Comparison of ENCODE assay signal across 8 cellular contexts in genomic region chr19:45492627-45493470, GRCh38. TPM values are rescaled to one million over a fixed set of nuclear protein-coding genes. Genes with fewer than 3 reads are reported as not detected.
DNase-seq lines count a peak whose midpoint lies in the region; ATAC-seq, FAIRE-seq and TF ChIP-seq lines count a peak whose summit lies in the region.

No MANE protein-coding gene starts in this region.

- peak overlapping the region; percentile 95 for H3K4me2 ChIP-seq in endothelial cell of umbilical vein (ENCODE audit: insufficient read depth, low read length)

- DNase-seq in Panc1 (ENCODE audit: low read depth, low spot score) (no peak), endothelial cell of umbilical vein (ENCODE audit: low read depth, low spot score) (peak; percentile 60), amniotic stem cell (lab: John Stamatoyannopoulos, UW) (no peak)
- DNase-seq in CD8-positive, alpha-beta T cell = no peak

- no peak for ATAC-seq in Panc1
- no peak for ATAC-seq in GM18909 (IDR thresholded peaks at IDR 0.05; ENCODE audit: poor library complexity, unreplicated experiment)
- ATAC-seq in CD8-positive, alpha-beta T cell = no peak
- no peak for ATAC-seq in GM21515 (IDR thresholded peaks at IDR 0.05; ENCODE audit: unreplicated experiment)

- TSS peak; percentile 42 for BruUV-seq in Panc1 (replicated peaks; lab: Mats Ljungman, UMichigan)
- BruUV-seq in endothelial cell of umbilical vein (replicated peaks; lab: Mats Ljungman, UMichigan) = no TSS peak

- H3K4me1 Mint-ChIP-seq in CD8-positive, alpha-beta T cell (ENCODE audit: low read depth) = peaks cover 26% of the 10 kb centered on the region

- FAIRE-seq in endothelial cell of umbilical vein (lab: Jason Lieb, UNC) = peak; percentile 88

- H3K36me3 ChIP-seq in Panc1 (ENCODE audit: control insufficient read depth, insufficient read depth, low read length) (no peaks in the 10 kb centered on the region), endothelial cell of umbilical vein (ENCODE audit: control insufficient read depth in 2 of 2, extremely low read depth in 1 of 2, insufficient read depth in 2 of 2, low read length in 2 of 2) (no peaks in the 10 kb centered on the region), mucosa of stomach (ENCODE audit: control insufficient read depth, insufficient read depth, low read length) (no peaks in the 10 kb centered on the region)
- H3K36me3 ChIP-seq in CD8-positive, alpha-beta T cell (ENCODE audit: insufficient read depth, low read length) = no peaks in the 10 kb centered on the region

- dilution Hi-C loops in endothelial cell of umbilical vein (cut with MboI; ENCODE audit: extremely low pct_ligation_motif_present, low sequenced_read_pairs) = no loop called here

- H2AFZ ChIP-seq in endothelial cell of umbilical vein (ENCODE audit: low read depth, low read length) = peak overlapping the region; percentile 94

- no peaks in the 10 kb centered on the region for H3K9me3 ChIP-seq in Panc1 (ENCODE audit: control insufficient read depth, insufficient read depth, low read depth, low read length)
- no peaks in the 10 kb centered on the region for H3K9me3 ChIP-seq in endothelial cell of umbilical vein (replicated peaks; ENCODE audit: control insufficient read depth, insufficient read depth, low read length)
- no peaks in the 10 kb centered on the region for H3K9me3 ChIP-seq in mucosa of stomach (ENCODE audit: control insufficient read depth, low read length)
- H3K9me3 ChIP-seq in CD8-positive, alpha-beta T cell (ENCODE audit: low read length) = no peaks in the 10 kb centered on the region

- no peak overlapping the region for H3K4me3 Mint-ChIP-seq in CD8-positive, alpha-beta T cell

- H3K9me3 Mint-ChIP-seq in CD8-positive, alpha-beta T cell = no peaks in the 10 kb centered on the region

- no peak for TF ChIP-seq POLR2A in endothelial cell of umbilical vein (IDR thresholded peaks at IDR 0.05; ENCODE audit: low read depth, low read length)

- peak overlapping the region; percentile 48 for H3K4me3 ChIP-seq in GM12875 (ENCODE audit: low read depth, low read length)
- H3K4me3 ChIP-seq in Panc1 (ENCODE audit: low read depth in 2 of 2, low read length in 2 of 2) = peak overlapping the region; percentile 19 to 25
- peak overlapping the region; percentile 41 to 85 (median 82) for H3K4me3 ChIP-seq in endothelial cell of umbilical vein (replicated peaks in 1 of 3; ENCODE audit: insufficient read depth in 1 of 3, low read depth in 1 of 3, low read length in 3 of 3)
- H3K4me3 ChIP-seq in mucosa of stomach (ENCODE audit: low read length) = peak overlapping the region; percentile 41
- no peak overlapping the region for H3K4me3 ChIP-seq in CD8-positive, alpha-beta T cell (ENCODE audit: low read depth, low read length)

- in situ Hi-C loops in Panc1 (cut with HindIII; ENCODE audit: low pct_unique_long_range_greater_than_20kb, low sequenced_read_pairs) = no loop called here

- no peak overlapping the region for H3K27ac Mint-ChIP-seq in CD8-positive, alpha-beta T cell

- peaks cover 21% of the 10 kb centered on the region for H3K27me3 Mint-ChIP-seq in CD8-positive, alpha-beta T cell (ENCODE audit: low read depth)

- no peaks in the 10 kb centered on the region for H4K20me1 ChIP-seq in endothelial cell of umbilical vein (replicated peaks; ENCODE audit: control insufficient read depth, extremely low read depth, insufficient read depth, low read length)

- TF ChIP-seq CTCF in GM12875 (IDR thresholded peaks at IDR 0.05; ENCODE audit: borderline replicate concordance, insufficient read depth, low read depth, low read length) = no peak
- no peak for TF ChIP-seq CTCF in Panc1 (IDR thresholded peaks at IDR 0.05)
- no peak for TF ChIP-seq CTCF in endothelial cell of umbilical vein (IDR thresholded peaks at IDR 0.05; ENCODE audit: extremely low read depth in 1 of 2, insufficient read depth in 1 of 2, low read depth in 1 of 2, low read length in 2 of 2)
- no peak for TF ChIP-seq CTCF in CD8-positive, alpha-beta T cell (IDR thresholded peaks at IDR 0.05)

- POLR2A ChIA-PET in Panc1 (lab: Charles Lee) (no interaction called here), endothelial cell of umbilical vein (lab: Charles Lee) (interaction anchor here (0.6 kb wide), 1 partner anchor 123 kb away, joined by 3 read pairs; no protein-coding TSS in a partner anchor)
- POLR2A ChIA-PET in CD8-positive, alpha-beta T cell (lab: Charles Lee) = no interaction called here

- H3K9ac ChIP-seq in endothelial cell of umbilical vein (replicated peaks; ENCODE audit: extremely low read depth, insufficient read depth, low read length) (peak overlapping the region; percentile 60), mucosa of stomach (ENCODE audit: low read length) (peak overlapping the region; percentile 53)

- no peak overlapping the region for H3K27ac ChIP-seq in Panc1 (ENCODE audit: low read length)
- no peak overlapping the region for H3K27ac ChIP-seq in endothelial cell of umbilical vein (ENCODE audit: insufficient read depth, low read depth, low read length)
- H3K27ac ChIP-seq in CD8-positive, alpha-beta T cell (ENCODE audit: low read depth, low read length) = no peak overlapping the region

- H3K79me2 ChIP-seq in endothelial cell of umbilical vein (ENCODE audit: control insufficient read depth, insufficient read depth, low read length) = no peaks in the 10 kb centered on the region

- intact Hi-C loops in Panc1 (cut with micrococcal nuclease; ENCODE audit: unreplicated experiment) (no loop called here), endothelial cell of umbilical vein (cut with micrococcal nuclease) (loop anchor here (1.0 to 2.0 kb wide), 2 partner anchors 14 to 150 kb away; partner anchors contain the start of gene VASP)
- intact Hi-C loops in CD8-positive, alpha-beta T cell (cut with DNase I, micrococcal nuclease) = loop anchor here in 1 of 2 experiments (2.0 kb wide), 1 partner anchor 14 kb away; the partner anchor contains the start of gene VASP

- H3K27me3 ChIP-seq in Panc1 (ENCODE audit: control insufficient read depth, insufficient read depth, low read length) = no peaks in the 10 kb centered on the region
- peaks cover 8 to 11% of the 10 kb centered on the region in 2 experiments for H3K27me3 ChIP-seq in endothelial cell of umbilical vein (ENCODE audit: control insufficient read depth in 2 of 2, insufficient read depth in 2 of 2, low read length in 2 of 2)
- peaks cover 25% of the 10 kb centered on the region for H3K27me3 ChIP-seq in mucosa of stomach (ENCODE audit: control insufficient read depth, insufficient read depth, low read length)
- no peaks in the 10 kb centered on the region for H3K27me3 ChIP-seq in CD8-positive, alpha-beta T cell (ENCODE audit: insufficient read depth, low read length)

- no peaks in the 10 kb centered on the region for H3K9me1 ChIP-seq in endothelial cell of umbilical vein (replicated peaks; ENCODE audit: control insufficient read depth, extremely low read depth, insufficient read depth, low read length)

- CTCF ChIA-PET in Panc1 (lab: Charles Lee) (no interaction called here), endothelial cell of umbilical vein (lab: Charles Lee) (interaction anchor here (1.0 to 2.8 kb wide), 4 partner anchors 14 to 150 kb away, joined by 4 to 16 read pairs (median 7); no protein-coding TSS in a partner anchor)
- CTCF ChIA-PET in CD8-positive, alpha-beta T cell (lab: Charles Lee) = interaction anchor here (1.4 kb wide), 1 partner anchor 54 kb away, joined by 4 read pairs; no protein-coding TSS in a partner anchor

- H3K36me3 Mint-ChIP-seq in CD8-positive, alpha-beta T cell = no peaks in the 10 kb centered on the region

- H3K4me1 ChIP-seq in Panc1 (ENCODE audit: control insufficient read depth, insufficient read depth, low read length) = peaks cover 3% of the 10 kb centered on the region; the same call in 1 of the 2 replicates
- H3K4me1 ChIP-seq in endothelial cell of umbilical vein (ENCODE audit: control insufficient read depth, extremely low read depth, insufficient read depth, low read length) = peaks cover 14% of the 10 kb centered on the region
- peaks cover 28% of the 10 kb centered on the region for H3K4me1 ChIP-seq in mucosa of stomach (ENCODE audit: control insufficient read depth, insufficient read depth, low read length)
- H3K4me1 ChIP-seq in CD8-positive, alpha-beta T cell (ENCODE audit: insufficient read depth, low read length) = peaks cover 24% of the 10 kb centered on the region

RNA-seq across cellular contexts. Expression of gene RTN2, which starts 4.0 kb away (rescaled TPM):
- 15.6 TPM for total RNA-seq in Panc1 (2021; ENCODE audit: unreplicated experiment)
- 31.9 TPM for polyA plus RNA-seq in Panc1 (2012; ENCODE audit: insufficient read length)
- 12.0 and 12.9 TPM in 2 replicates for total RNA-seq in endothelial cell of umbilical vein
- 21.0 and 22.5 TPM in 2 replicates for polyA plus RNA-seq in endothelial cell of umbilical vein
- 10.5 and 13.6 TPM in 2 replicates for polyA plus RNA-seq in endothelial cell of umbilical vein (2011; cell fraction: cytosol; rRNA removed)
- 6.2 and 6.8 TPM in 2 replicates for polyA plus RNA-seq in endothelial cell of umbilical vein (2011; cell fraction: nucleus; rRNA removed)
- 13.1 and 21.4 TPM in 2 replicates for polyA plus RNA-seq in endothelial cell of umbilical vein (2012)
- polyA minus RNA-seq in endothelial cell of umbilical vein = 6.5 and 11.9 TPM in 2 replicates
- polyA minus RNA-seq in endothelial cell of umbilical vein (2011; cell fraction: cytosol; rRNA and poly(A)+ RNA removed) = 3.3 TPM
- 1.8 and 7.0 TPM in 2 replicates for polyA minus RNA-seq in endothelial cell of umbilical vein (2011; cell fraction: nucleus; rRNA and poly(A)+ RNA removed)
- total RNA-seq in CD8-positive, alpha-beta T cell = 1 to 10 TPM in 1 of 2 experiments, under 1 TPM in 1; 0.64 to 1.3 TPM

RNA-seq across cellular contexts. Expression of gene PPM1N, which starts 5.4 kb away (rescaled TPM):
- total RNA-seq in Panc1 (2021; ENCODE audit: unreplicated experiment) = 3.3 TPM
- polyA plus RNA-seq in Panc1 (2012; ENCODE audit: insufficient read length) = 10.2 TPM
- 0.40 and 0.81 TPM in 2 replicates for total RNA-seq in endothelial cell of umbilical vein
- polyA plus RNA-seq in endothelial cell of umbilical vein = 0.48 and 0.59 TPM in 2 replicates
- 0.44 and 0.71 TPM in 2 replicates for polyA plus RNA-seq in endothelial cell of umbilical vein (2011; cell fraction: cytosol; rRNA removed)
- polyA plus RNA-seq in endothelial cell of umbilical vein (2011; cell fraction: nucleus; rRNA removed) = 0.43 and 0.50 TPM in 2 replicates
- polyA plus RNA-seq in endothelial cell of umbilical vein (2012) = 2.4 and 2.7 TPM in 2 replicates
- polyA minus RNA-seq in endothelial cell of umbilical vein = 0.93 TPM in 1 of 2 replicates, not detected in the other
- polyA minus RNA-seq in endothelial cell of umbilical vein (2011; cell fraction: cytosol; rRNA and poly(A)+ RNA removed) = not detected
- not detected in 2 replicates for polyA minus RNA-seq in endothelial cell of umbilical vein (2011; cell fraction: nucleus; rRNA and poly(A)+ RNA removed)
- 1 to 10 TPM; 5.6 to 8.0 TPM for total RNA-seq in CD8-positive, alpha-beta T cell

RNA-seq across cellular contexts. Expression of gene VASP, which starts 14.4 kb away (rescaled TPM):
- total RNA-seq in Panc1 (2021; ENCODE audit: unreplicated experiment) (101 TPM), endothelial cell of umbilical vein (154 and 186 TPM in 2 replicates)
- 108 TPM for polyA plus RNA-seq in Panc1 (2012; ENCODE audit: insufficient read length)
- polyA plus RNA-seq in endothelial cell of umbilical vein = 94.3 and 126 TPM in 2 replicates
- 64.2 and 67.9 TPM in 2 replicates for polyA plus RNA-seq in endothelial cell of umbilical vein (2011; cell fraction: cytosol; rRNA removed)
- 57.6 and 70.4 TPM in 2 replicates for polyA plus RNA-seq in endothelial cell of umbilical vein (2011; cell fraction: nucleus; rRNA removed)
- polyA plus RNA-seq in endothelial cell of umbilical vein (2012) = 74.7 and 84.2 TPM in 2 replicates
- 65.0 and 69.3 TPM in 2 replicates for polyA minus RNA-seq in endothelial cell of umbilical vein
- polyA minus RNA-seq in endothelial cell of umbilical vein (2011; cell fraction: cytosol; rRNA and poly(A)+ RNA removed) = 43.9 TPM
- polyA minus RNA-seq in endothelial cell of umbilical vein (2011; cell fraction: nucleus; rRNA and poly(A)+ RNA removed) = 22.8 and 42.8 TPM in 2 replicates
- 10 to 100 TPM; 45.6 to 51.6 TPM for total RNA-seq in CD8-positive, alpha-beta T cell

RNA-seq across cellular contexts. Expression of gene FOSB, which starts 25.1 kb away (rescaled TPM):
- total RNA-seq in Panc1 (2021; ENCODE audit: unreplicated experiment) (13.4 TPM), endothelial cell of umbilical vein (2.0 and 23.0 TPM in 2 replicates)
- 6.1 TPM for polyA plus RNA-seq in Panc1 (2012; ENCODE audit: insufficient read length)
- polyA plus RNA-seq in endothelial cell of umbilical vein = 9.8 and 10.7 TPM in 2 replicates
- polyA plus RNA-seq in endothelial cell of umbilical vein (2011; cell fraction: cytosol; rRNA removed) = 4.8 and 16.0 TPM in 2 replicates
- 128 and 173 TPM in 2 replicates for polyA plus RNA-seq in endothelial cell of umbilical vein (2011; cell fraction: nucleus; rRNA removed)
- polyA plus RNA-seq in endothelial cell of umbilical vein (2012) = 6.2 and 6.4 TPM in 2 replicates
- polyA minus RNA-seq in endothelial cell of umbilical vein = 21.5 and 27.3 TPM in 2 replicates
- 7.1 TPM for polyA minus RNA-seq in endothelial cell of umbilical vein (2011; cell fraction: cytosol; rRNA and poly(A)+ RNA removed)
- polyA minus RNA-seq in endothelial cell of umbilical vein (2011; cell fraction: nucleus; rRNA and poly(A)+ RNA removed) = 89.3 and 169 TPM in 2 replicates
- 100 to 1,000 TPM; 625 to 631 TPM for total RNA-seq in CD8-positive, alpha-beta T cell
